In the genomic region with DNA sequence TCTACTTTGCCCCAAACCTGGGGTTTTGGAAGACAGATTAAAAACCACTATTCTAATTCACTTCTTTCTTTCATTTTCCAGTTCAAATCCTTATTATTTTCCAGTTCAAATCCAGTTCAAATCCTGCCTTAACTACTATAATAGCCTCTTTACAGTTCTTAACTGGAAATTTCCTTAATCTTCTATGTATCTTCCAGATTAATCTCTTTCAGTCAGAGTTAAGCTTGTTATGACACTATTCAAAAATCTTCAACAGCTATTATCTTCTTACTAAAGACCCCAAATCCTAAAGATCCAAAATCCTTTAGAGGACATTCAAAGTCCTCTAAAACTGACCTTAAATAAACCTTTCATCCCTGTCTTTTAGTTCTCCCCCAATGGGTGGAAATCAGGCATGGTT, we compare ENCODE assay signal across 16 cellular contexts. TPM values are rescaled to one million over a fixed set of nuclear protein-coding genes. Genes with fewer than 3 reads are reported as not detected.
DNase-seq lines count a peak whose midpoint lies in the region; TF ChIP-seq lines count a peak whose summit lies in the region.
"Had no signal": no experiment of that assay in that cellular context is flagged by ENCODE, and none has a peak within 500 bp of the region (broad histone marks: within the 10 kb centered on the region; RNA-seq: fewer than 3 reads in every experiment).

No MANE protein-coding gene starts in this region.

- intact Hi-C loops in MCF 10A (cut with micrococcal nuclease): no loop called here
- intact Hi-C loops in mammary epithelial cell (cut with micrococcal nuclease): no loop called here
- intact Hi-C loops in OCI-LY7 (cut with micrococcal nuclease; ENCODE audit: unreplicated experiment): no loop called here

- in situ Hi-C loops in mammary epithelial cell (cut with MboI; ENCODE audit: low sequenced_read_pairs in 2 of 2): no loop called here
- in situ Hi-C loops in GM13977 (cut with MboI; ENCODE audit: low pct_unique_long_range_greater_than_20kb, low sequenced_read_pairs, unreplicated experiment): no loop called here

- no peak overlapping the region for H3K9ac ChIP-seq in mammary epithelial cell (ENCODE audit: insufficient read depth, low read length)
- no peak overlapping the region for H3K9ac ChIP-seq in trophoblast cell (ENCODE audit: low read length)

- H3K14ac ChIP-seq in trophoblast cell (ENCODE audit: low read length): no peak overlapping the region

- peaks cover 28% of the 10 kb centered on the region for H3K36me3 Mint-ChIP-seq in MCF 10A (ENCODE audit: insufficient read depth, unreplicated experiment)

- no TSS peak for BruUV-seq in MCF 10A (replicated peaks; lab: Mats Ljungman, UMichigan)
- BruUV-seq in mammary epithelial cell (replicated peaks; lab: Mats Ljungman, UMichigan): no TSS peak
- no TSS peak for BruUV-seq in OCI-LY7 (replicated peaks; lab: Mats Ljungman, UMichigan)

- no peak overlapping the region for H3K4ac ChIP-seq in trophoblast cell (ENCODE audit: low read depth, low read length)

- DNase-seq in MCF 10A (ENCODE audit: unreplicated experiment) (no peak), mammary epithelial cell (no peak), OCI-LY7 (ENCODE audit: low spot score) (no peak), hepatocyte (ENCODE audit: low spot score) (no peak), trophoblast cell (no peak), HK-2 (ENCODE audit: unreplicated experiment) (no peak), GM13977 (ENCODE audit: low spot score) (no peak)
- no peak for DNase-seq in stimulated activated CD4-positive, alpha-beta T cell treated with anti-CD3 and anti-CD28 coated beads, Interleukin-12 subunit alpha, Interleukin-12 subunit beta, amount 100 ng/mL, for 4 hours
- DNase-seq: CD8-positive, alpha-beta T cell; GOT3; NCI-H1436 treated with DMSO at 0.1 percent for 48 hours; NCI-H2081; NCI-H510A treated with DMSO at 0.1 percent for 48 hours; NK-92 treated with Interleukin-12 subunit alpha and Interleukin-12 subunit beta, amount 100 ng/mL, for 24 hours; PC-3 had no signal

- no peak overlapping the region for H2AFZ ChIP-seq in mammary epithelial cell (ENCODE audit: low read depth, low read length)
- H2AFZ ChIP-seq in OCI-LY7 (ENCODE audit: low read length): no peak overlapping the region
- no peak overlapping the region for H2AFZ ChIP-seq in hepatocyte
- no peak overlapping the region for H2AFZ ChIP-seq in trophoblast cell (ENCODE audit: insufficient read depth, low read length, poor library complexity)

- no peak overlapping the region for H4K12ac ChIP-seq in trophoblast cell (ENCODE audit: low read depth, low read length)

- no peaks in the 10 kb centered on the region for H3K27me3 Mint-ChIP-seq in MCF 10A (ENCODE audit: insufficient read depth, unreplicated experiment)

- POLR2A ChIA-PET in MCF 10A (lab: Yijun Ruan, JAX) (interaction anchor here (0.9 to 2.7 kb wide), 3 partner anchors 29 to 75 kb away, joined by 3 to 6 read pairs (median 5); a partner anchor contains a TSS), OCI-LY7 (lab: Charles Lee) (interaction anchor here (0.6 to 3.0 kb wide), 2 partner anchors 10 to 264 kb away, joined by 3 to 14 read pairs; no protein-coding TSS in a partner anchor)

- no peak overlapping the region for H3K4me3 Mint-ChIP-seq in MCF 10A (ENCODE audit: unreplicated experiment)
- H3K4me3 Mint-ChIP-seq: CD8-positive, alpha-beta T cell had no signal

- no peak overlapping the region for H4K91ac ChIP-seq in trophoblast cell (ENCODE audit: low read depth, low read length)

- CTCF ChIA-PET in MCF 10A (lab: Yijun Ruan, JAX): interaction anchor here (0.6 to 15.9 kb wide), 3 partner anchors 21 to 143 kb away, joined by 3 to 424 read pairs (median 4); no protein-coding TSS in a partner anchor
- CTCF ChIA-PET in mammary epithelial cell (lab: Charles Lee; ENCODE audit: low non-redundant PET): no interaction called here
- CTCF ChIA-PET in OCI-LY7 (lab: Charles Lee; ENCODE audit: unreplicated experiment): no interaction called here

- H3K79me1 ChIP-seq in trophoblast cell (ENCODE audit: low read length): no peaks in the 10 kb centered on the region

- H2BK120ac ChIP-seq in trophoblast cell (ENCODE audit: insufficient read depth, low read length, poor library complexity): no peak overlapping the region

- no peak overlapping the region for H3K23ac ChIP-seq in trophoblast cell (ENCODE audit: low read length)

- H3K9me3 Mint-ChIP-seq in MCF 10A (ENCODE audit: unreplicated experiment): no peaks in the 10 kb centered on the region
- H3K9me3 Mint-ChIP-seq: CD8-positive, alpha-beta T cell had no signal

- dilution Hi-C loops in mammary epithelial cell (cut with HindIII; ENCODE audit: low sequenced_read_pairs): loop anchor here (5.0 kb wide), 1 partner anchor 55 kb away; no protein-coding TSS in a partner anchor

- H3K27ac ChIP-seq in mammary epithelial cell (ENCODE audit: insufficient read depth, low read depth, low read length) (no peak overlapping the region), OCI-LY7 (ENCODE audit: low read depth, low read length, poor library complexity, severe bottlenecking) (peak overlapping the region; percentile 15), hepatocyte (peak overlapping the region; percentile 59), trophoblast cell (ENCODE audit: low read depth, low read length) (no peak overlapping the region)
- H3K27ac ChIP-seq: SJSA1 had no signal

- H4K20me1 ChIP-seq in mammary epithelial cell (ENCODE audit: insufficient read depth, low read length) (no peaks in the 10 kb centered on the region), OCI-LY7 (ENCODE audit: insufficient read depth, low read length) (no peaks in the 10 kb centered on the region), hepatocyte (ENCODE audit: insufficient read depth, poor library complexity, severe bottlenecking) (no peaks in the 10 kb centered on the region)

- no peaks in the 10 kb centered on the region for H3K9me2 ChIP-seq in OCI-LY7 (ENCODE audit: insufficient read depth, low read length)
- H3K9me2 ChIP-seq in hepatocyte (replicated peaks; ENCODE audit: insufficient read depth): no peaks in the 10 kb centered on the region

- TF ChIP-seq CTCF in MCF 10A (IDR thresholded peaks at IDR 0.05; ENCODE audit: unreplicated experiment) (no peak), mammary epithelial cell (conservative IDR thresholded peaks at IDR 0.05 in 1 of 2, IDR thresholded peaks at IDR 0.05 in 1 of 2; ENCODE audit: extremely low read depth in 1 of 2, insufficient read depth in 1 of 2, low read depth in 1 of 2, low read length in 2 of 2) (no peak), OCI-LY7 (conservative IDR thresholded peaks at IDR 0.05; ENCODE audit: low read length) (no peak), hepatocyte (IDR thresholded peaks at IDR 0.05; ENCODE audit: poor library complexity) (no peak), GM13977 (IDR thresholded peaks at IDR 0.05; ENCODE audit: extremely low read depth, insufficient read depth, missing control alignments) (no peak)

- H2BK5ac ChIP-seq in trophoblast cell (ENCODE audit: low read depth, low read length, poor library complexity): no peak overlapping the region

- no peak overlapping the region for H4K8ac ChIP-seq in trophoblast cell (ENCODE audit: low read depth, low read length)

- H3K4me1 Mint-ChIP-seq in MCF 10A (ENCODE audit: insufficient read depth, unreplicated experiment): peaks cover 11% of the 10 kb centered on the region

- H3K27ac Mint-ChIP-seq in MCF 10A (ENCODE audit: low read depth, unreplicated experiment): peak overlapping the region; percentile 40

- no peak overlapping the region for H2AK5ac ChIP-seq in trophoblast cell (ENCODE audit: low read length)

- H2BK12ac ChIP-seq in trophoblast cell (ENCODE audit: low read length): no peak overlapping the region

- H3K4me3 ChIP-seq in mammary epithelial cell (replicated peaks in 1 of 3; ENCODE audit: insufficient read depth in 1 of 3, low read depth in 2 of 3, low read length in 3 of 3): no peak overlapping the region
- no peak overlapping the region for H3K4me3 ChIP-seq in OCI-LY7 (ENCODE audit: low read depth, low read length, poor library complexity, severe bottlenecking)
- H3K4me3 ChIP-seq in hepatocyte: no peak overlapping the region
- H3K4me3 ChIP-seq in trophoblast cell (ENCODE audit: low read depth, low read length): no peak overlapping the region
- H3K4me3 ChIP-seq: SJSA1 had no signal

- H3K4me2 ChIP-seq in mammary epithelial cell (ENCODE audit: insufficient read depth, low read depth, low read length): no peak overlapping the region
- H3K4me2 ChIP-seq in OCI-LY7 (ENCODE audit: low read length): no peak overlapping the region
- H3K4me2 ChIP-seq in hepatocyte: no peak overlapping the region
- no peak overlapping the region for H3K4me2 ChIP-seq in trophoblast cell (ENCODE audit: low read length)

- H3K18ac ChIP-seq in trophoblast cell (ENCODE audit: low read length): no peak overlapping the region

- H3K79me2 ChIP-seq in mammary epithelial cell (ENCODE audit: insufficient read depth, low read length) (peaks cover 29% of the 10 kb centered on the region), OCI-LY7 (ENCODE audit: insufficient read depth, low read depth, low read length) (peaks cover 72% of the 10 kb centered on the region), hepatocyte (peaks cover 25% of the 10 kb centered on the region), trophoblast cell (ENCODE audit: control insufficient read depth, insufficient read depth, low read length, poor library complexity) (no peaks in the 10 kb centered on the region)

- peaks cover 15% of the 10 kb centered on the region for H3K4me1 ChIP-seq in mammary epithelial cell (ENCODE audit: insufficient read depth, low read length)
- peaks cover 76% of the 10 kb centered on the region for H3K4me1 ChIP-seq in OCI-LY7 (ENCODE audit: insufficient read depth, low read length, poor library complexity, severe bottlenecking)
- peaks cover 10% of the 10 kb centered on the region for H3K4me1 ChIP-seq in hepatocyte (ENCODE audit: insufficient read depth)
- peaks cover 0 to 4% of the 10 kb centered on the region in 2 experiments for H3K4me1 ChIP-seq in trophoblast cell (ENCODE audit: control insufficient read depth in 1 of 2, insufficient read depth in 2 of 2, low read length in 2 of 2)

- H3K9me3 ChIP-seq in mammary epithelial cell (replicated peaks; ENCODE audit: insufficient read depth, low read length): no peaks in the 10 kb centered on the region
- peaks cover 28% of the 10 kb centered on the region; the same call in 1 of the 2 replicates for H3K9me3 ChIP-seq in OCI-LY7 (ENCODE audit: low read length)
- no peaks in the 10 kb centered on the region for H3K9me3 ChIP-seq in hepatocyte (ENCODE audit: low read depth)
- no peaks in the 10 kb centered on the region for H3K9me3 ChIP-seq in trophoblast cell (ENCODE audit: insufficient read depth, low read depth, low read length)
- H3K9me3 ChIP-seq: SJSA1 had no signal

- H3K36me3 ChIP-seq in mammary epithelial cell (ENCODE audit: insufficient read depth, low read length) (peaks cover 10% of the 10 kb centered on the region), OCI-LY7 (ENCODE audit: insufficient read depth, low read length) (peaks cover 70% of the 10 kb centered on the region), hepatocyte (replicated peaks; ENCODE audit: insufficient read depth, low read depth) (no peaks in the 10 kb centered on the region), trophoblast cell (ENCODE audit: control insufficient read depth in 1 of 2, insufficient read depth in 2 of 2, low read length in 2 of 2) (peaks cover 4 to 8% of the 10 kb centered on the region in 2 experiments)

- no peaks in the 10 kb centered on the region for H3K27me3 ChIP-seq in mammary epithelial cell (ENCODE audit: insufficient read depth, low read length)
- H3K27me3 ChIP-seq in hepatocyte: no peaks in the 10 kb centered on the region
- no peaks in the 10 kb centered on the region for H3K27me3 ChIP-seq in trophoblast cell (ENCODE audit: insufficient read depth, low read length)
- H3K27me3 ChIP-seq: SJSA1 had no signal

RNA-seq across cellular contexts. Expression of a gene that starts 30.1 kb away (rescaled TPM):
- 21.6 and 21.8 TPM in 2 replicates for total RNA-seq in MCF 10A (2022)
- 10 to 100 TPM; 19.2 to 25.3 TPM for total RNA-seq in mammary epithelial cell
- 6.3 TPM for polyA plus RNA-seq in mammary epithelial cell
- polyA minus RNA-seq in mammary epithelial cell: 8.7 TPM
- total RNA-seq in OCI-LY7 (2014; rRNA removed; shearing (Covaris generic)): 49.4 and 52.7 TPM in 2 replicates
- total RNA-seq in OCI-LY7 (2022): 64.5 and 73.4 TPM in 2 replicates
- total RNA-seq in hepatocyte: 38.1 and 41.9 TPM in 2 replicates
- 19.5 and 21.0 TPM in 2 replicates for polyA plus RNA-seq in hepatocyte
- 32.3 and 33.9 TPM in 2 replicates for polyA plus RNA-seq in trophoblast cell (2013)

Comparison
In these comparisons a context has a peak if more than half of its experiments do, and no peak if none do; other contexts are left out.
1. H3K27ac ChIP-seq: peak in OCI-LY7 (single experiment) and hepatocyte (single experiment); none in mammary epithelial cell (single experiment) and trophoblast cell (single experiment).